In genomic region chr7:28107960-28108359, GRCh38 we compare ENCODE assay signal across 15 cellular contexts.
DNase-seq lines count a peak whose midpoint lies in the region; ATAC-seq and TF ChIP-seq lines count a peak whose summit lies in the region.
"Had no signal": no experiment of that assay in that cellular context is flagged by ENCODE, and none has a peak within 500 bp of the region (broad histone marks: within the 10 kb centered on the region; RNA-seq: fewer than 3 reads in every experiment).

No MANE protein-coding gene starts in this region.

- H3K4me1 Mint-ChIP-seq in activated T-cell treated with anti-CD3 and anti-CD28 coated beads, Interleukin-2, amount 50 U/mL, for 72 hours (ENCODE audit: low read depth): peaks cover 20% of the 10 kb centered on the region

- POLR2A ChIA-PET in Panc1 (lab: Charles Lee): interaction anchor here (0.6 kb wide), 1 partner anchor 20 kb away, joined by 3 read pairs; no protein-coding TSS in a partner anchor

- H3K4me3 ChIP-seq in Panc1 (ENCODE audit: low read depth in 2 of 2, low read length in 2 of 2) (no peak overlapping the region), osteoblast (ENCODE audit: insufficient read depth, low read length) (peak overlapping the region; percentile 6)
- H3K4me3 ChIP-seq: suprapubic skin had no signal

- no peaks in the 10 kb centered on the region for H3K27me3 Mint-ChIP-seq in activated T-cell treated with anti-CD3 and anti-CD28 coated beads, Interleukin-2, amount 50 U/mL, for 72 hours (ENCODE audit: low read depth)
- H3K27me3 Mint-ChIP-seq: activated T-cell treated with anti-CD3 and anti-CD28 coated beads, Interleukin-2, amount 50 U/mL, for 24 hours had no signal

- no TSS peak for BruUV-seq in Panc1 (replicated peaks; lab: Mats Ljungman, UMichigan)

- DNase-seq in EL (peak; percentile 65), Panc1 (ENCODE audit: low read depth, low spot score) (no peak), osteoblast (ENCODE audit: insufficient read length, low spot score, missing footprints) (no peak)
- DNase-seq in activated T-cell treated with anti-CD3 and anti-CD28 coated beads, Interleukin-2, amount 50 U/mL, for 72 hours: no peak
- DNase-seq: activated CD4-positive, alpha-beta T cell treated with anti-CD3 and anti-CD28 coated beads for 4 hours; activated T-cell treated with anti-CD3 and anti-CD28 coated beads, Interleukin-2, amount 50 U/mL, for 24 hours; DMS153; HCEC 1CT; midbrain; NCI-H1417 treated with DMSO at 0.1 percent for 48 hours had no signal

- no peak for TF ChIP-seq CTCF in Panc1 (IDR thresholded peaks at IDR 0.05)
- no peak for TF ChIP-seq CTCF in osteoblast (IDR thresholded peaks at IDR 0.05; ENCODE audit: extremely low read depth, low read depth, low read length)

- no peak overlapping the region for H2AFZ ChIP-seq in osteoblast (ENCODE audit: low read length)

- ATAC-seq in Panc1: peak; percentile 67; the same call in 1 of the 2 replicates
- ATAC-seq in esophagus mucosa: peak; percentile 74
- ATAC-seq in GM19324 (IDR thresholded peaks at IDR 0.05; ENCODE audit: low FRiP score, unreplicated experiment): no peak
- no peak for ATAC-seq in GM18909 (IDR thresholded peaks at IDR 0.05; ENCODE audit: poor library complexity, unreplicated experiment)
- no peak for ATAC-seq in GM18873 (IDR thresholded peaks at IDR 0.05; ENCODE audit: low FRiP score, unreplicated experiment)
- no peak for ATAC-seq in activated T-cell treated with anti-CD3 and anti-CD28 coated beads, Interleukin-2, amount 50 U/mL, for 72 hours (replicated peaks in 1 of 2)

- in situ Hi-C loops in Panc1 (cut with HindIII; ENCODE audit: low pct_unique_long_range_greater_than_20kb, low sequenced_read_pairs): no loop called here

- peak overlapping the region; percentile 8 for H3K4me2 ChIP-seq in osteoblast (ENCODE audit: insufficient read depth, low read length)

- intact Hi-C loops in Panc1 (cut with micrococcal nuclease; ENCODE audit: unreplicated experiment): no loop called here

- 0 out of 2 replicates have a peak, but pooled peaks cover 9% of the 10 kb centered on the region for H3K4me1 ChIP-seq in Panc1 (ENCODE audit: control insufficient read depth, insufficient read depth, low read length)
- H3K4me1 ChIP-seq in osteoblast (ENCODE audit: insufficient read depth, low read length): peaks cover 22% of the 10 kb centered on the region

- H3K36me3 ChIP-seq in Panc1 (ENCODE audit: control insufficient read depth, insufficient read depth, low read length) (no peaks in the 10 kb centered on the region), osteoblast (ENCODE audit: insufficient read depth, low read length) (no peaks in the 10 kb centered on the region)
- H3K36me3 ChIP-seq: suprapubic skin had no signal

- no peaks in the 10 kb centered on the region for H4K20me1 ChIP-seq in osteoblast (ENCODE audit: insufficient read depth, low read length)

- CTCF ChIA-PET in Panc1 (lab: Charles Lee): no interaction called here

- no peaks in the 10 kb centered on the region for H3K27me3 ChIP-seq in Panc1 (ENCODE audit: control insufficient read depth, insufficient read depth, low read length)
- no peaks in the 10 kb centered on the region for H3K27me3 ChIP-seq in osteoblast (ENCODE audit: insufficient read depth, low read length)
- H3K27me3 ChIP-seq: suprapubic skin had no signal

- H3K9me3 Mint-ChIP-seq in activated T-cell treated with anti-CD3 and anti-CD28 coated beads, Interleukin-2, amount 50 U/mL, for 72 hours: no peaks in the 10 kb centered on the region
- H3K9me3 Mint-ChIP-seq: activated T-cell treated with anti-CD3 and anti-CD28 coated beads, Interleukin-2, amount 50 U/mL, for 24 hours had no signal

- no peak overlapping the region for H3K27ac Mint-ChIP-seq in activated T-cell treated with anti-CD3 and anti-CD28 coated beads, Interleukin-2, amount 50 U/mL, for 72 hours
- H3K27ac Mint-ChIP-seq: activated T-cell treated with anti-CD3 and anti-CD28 coated beads, Interleukin-2, amount 50 U/mL, for 24 hours had no signal

- H3K4me3 Mint-ChIP-seq in activated T-cell treated with anti-CD3 and anti-CD28 coated beads, Interleukin-2, amount 50 U/mL, for 72 hours: no peak overlapping the region
- H3K4me3 Mint-ChIP-seq: activated T-cell treated with anti-CD3 and anti-CD28 coated beads, Interleukin-2, amount 50 U/mL, for 24 hours had no signal

- H3K27ac ChIP-seq in Panc1 (ENCODE audit: low read length) (no peak overlapping the region), osteoblast (ENCODE audit: low read depth, low read length) (peak overlapping the region; percentile 57)
- H3K27ac ChIP-seq: suprapubic skin had no signal

- H3K9me3 ChIP-seq in Panc1 (ENCODE audit: control insufficient read depth, insufficient read depth, low read depth, low read length) (no peaks in the 10 kb centered on the region), osteoblast (ENCODE audit: low read depth, low read length) (no peaks in the 10 kb centered on the region)
- H3K9me3 ChIP-seq: suprapubic skin had no signal

- H3K36me3 Mint-ChIP-seq in activated T-cell treated with anti-CD3 and anti-CD28 coated beads, Interleukin-2, amount 50 U/mL, for 72 hours (ENCODE audit: insufficient read depth in 2 of 2): no peaks in the 10 kb centered on the region

- H3K79me2 ChIP-seq in osteoblast (ENCODE audit: insufficient read depth, low read length): peaks cover 52% of the 10 kb centered on the region

Comparison
In these comparisons a context has a peak if more than half of its experiments do, and no peak if none do; other contexts are left out.
1. ATAC-seq: peak in Panc1 (single experiment) and esophagus mucosa (single experiment); none in GM19324 (single experiment), GM18909 (single experiment), GM18873 (single experiment) and activated T-cell treated with anti-CD3 and anti-CD28 coated beads, Interleukin-2, amount 50 U/mL, for 72 hours (0 of 2).